ENCODE assay signal across 26 cellular contexts in the genomic region with DNA sequence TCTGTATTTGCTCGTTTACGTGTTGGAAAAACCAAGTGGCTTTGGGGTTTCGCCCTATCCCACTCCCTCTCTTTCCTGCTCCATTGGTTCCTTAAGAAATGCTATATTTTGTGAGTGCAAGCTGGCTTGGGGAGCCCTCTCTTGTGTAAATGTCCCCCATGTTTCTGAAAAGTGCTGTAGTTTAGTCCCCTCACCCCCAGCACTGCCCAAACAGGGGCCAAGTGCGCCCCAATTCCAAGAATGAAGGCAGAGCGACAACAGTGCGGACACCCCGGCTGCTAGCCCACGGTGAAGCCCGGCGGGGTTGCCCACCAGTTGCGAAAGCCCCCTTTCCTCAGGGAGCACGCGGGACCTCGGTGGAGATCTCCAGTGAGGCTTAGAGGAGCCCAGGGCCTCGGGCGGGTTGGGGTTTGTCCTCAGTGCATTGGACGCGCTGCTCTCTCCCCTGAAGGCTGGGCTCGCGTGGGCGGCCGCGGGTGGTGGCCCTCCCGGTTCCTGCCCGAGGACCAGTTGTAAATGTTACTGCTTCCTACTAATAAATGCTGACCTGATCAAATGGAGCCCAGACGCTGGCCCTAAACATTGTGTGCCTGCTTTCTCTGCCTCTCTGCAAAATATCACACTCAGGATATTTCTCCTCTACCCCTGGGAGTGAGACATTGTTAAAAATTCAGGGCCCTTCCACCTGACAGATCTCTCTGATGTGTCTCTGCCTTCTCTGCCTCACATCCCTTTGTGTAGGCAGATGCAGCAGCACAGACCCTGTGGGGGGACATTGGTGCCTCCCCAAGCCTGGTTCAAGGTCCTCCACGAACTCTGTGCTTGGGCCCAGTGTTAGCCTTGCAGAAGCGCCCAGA. TPM values are rescaled to one million over a fixed set of nuclear protein-coding genes. Genes with fewer than 3 reads are reported as not detected.
A peak's percentile ranks its signal among the peaks of the same experiment; 100 is the strongest.
DNase-seq lines count a peak whose midpoint lies in the region; ATAC-seq and TF ChIP-seq lines count a peak whose summit lies in the region.
"Had no signal": no experiment of that assay in that cellular context is flagged by ENCODE, and none has a peak within 500 bp of the region (broad histone marks: within the 10 kb centered on the region; RNA-seq: fewer than 3 reads in every experiment).

No MANE protein-coding gene starts in this region.

- no peaks in the 10 kb centered on the region for H3K23me2 ChIP-seq in H9 (ENCODE audit: insufficient read length, low read depth, low read length, poor library complexity, severe bottlenecking)

- no peak overlapping the region for H3K23ac ChIP-seq in H9 (ENCODE audit: insufficient read length, low read depth, low read length)

- H3K79me1 ChIP-seq in H9 (ENCODE audit: insufficient read depth, low read depth, low read length, poor library complexity, severe bottlenecking) = no peaks in the 10 kb centered on the region

- no peak overlapping the region for H2BK12ac ChIP-seq in H9 (ENCODE audit: insufficient read length, low read depth, low read length)

- H3K4me3 ChIP-seq in A673 (ENCODE audit: low read depth, low read length, poor library complexity, severe bottlenecking) (peak overlapping the region; percentile 71), epithelial cell of proximal tubule (ENCODE audit: low read depth, low read length) (peak overlapping the region; percentile 73), osteoblast (ENCODE audit: insufficient read depth, low read length) (no peak overlapping the region), brain microvascular endothelial cell (ENCODE audit: low read depth, low read length) (no peak overlapping the region)
- H3K4me3 ChIP-seq: cardiac muscle cell, GM12878, hepatocyte had no signal

- no peak overlapping the region for H3K9ac ChIP-seq in H9 (ENCODE audit: extremely low read depth, insufficient read length, low read length)

- no peaks in the 10 kb centered on the region; a peak in 2 of 7 replicates for H3K36me3 Mint-ChIP-seq in H9 (ENCODE audit: insufficient read depth in 1 of 3, low read depth in 3 of 3)
- H3K36me3 Mint-ChIP-seq: mesothelial cell of epicardium had no signal

- WGBS in H9 (ENCODE audit: extremely low coverage, insufficient read length, low lambda C conversion rate) = no CpG with 5 or more reads among the region's 28 CpGs

- POLR2A ChIA-PET in A673 (lab: Charles Lee; ENCODE audit: low non-redundant PET) = interaction anchor here (0.7 kb wide), 1 partner anchor 1025 kb away, joined by 4 read pairs; no protein-coding TSS in a partner anchor

- no peak overlapping the region for H2AK5ac ChIP-seq in H9 (ENCODE audit: insufficient read length, low read length)

- H3K27ac Mint-ChIP-seq in H9 = no peak overlapping the region
- H3K27ac Mint-ChIP-seq: mesothelial cell of epicardium had no signal

- H2AFZ ChIP-seq in H9 (ENCODE audit: low read length) (no peak overlapping the region), osteoblast (ENCODE audit: low read length) (no peak overlapping the region)
- H2AFZ ChIP-seq: hepatocyte had no signal

- CTCF ChIA-PET in A673 (lab: Charles Lee) = interaction anchor here (0.6 kb wide), 1 partner anchor 1024 kb away, joined by 4 read pairs; no protein-coding TSS in a partner anchor

- H3K56ac ChIP-seq in H9 (ENCODE audit: insufficient read length, low read depth, low read length) = no peak overlapping the region

- peak overlapping the region; percentile 98 for H3K27ac ChIP-seq in A673 (ENCODE audit: low read depth, low read length, poor library complexity, severe bottlenecking)
- H3K27ac ChIP-seq in H9 (ENCODE audit: insufficient read length, low read depth, low read length) = no peak overlapping the region
- H3K27ac ChIP-seq in osteoblast (ENCODE audit: low read depth, low read length) = no peak overlapping the region
- no peak overlapping the region for H3K27ac ChIP-seq in brain microvascular endothelial cell
- H3K27ac ChIP-seq: cardiac muscle cell, hepatocyte, HL-60 had no signal

- DNase-seq in A673 (ENCODE audit: low spot score) = peak; percentile 41
- peak; percentile 21 for DNase-seq in H9
- no peak for DNase-seq in epithelial cell of proximal tubule (ENCODE audit: low read depth)
- DNase-seq in osteoblast (ENCODE audit: insufficient read length, low spot score, missing footprints) = peak; percentile 61
- DNase-seq in EL = no peak
- DNase-seq in brain microvascular endothelial cell = no peak
- DNase-seq: BE2C; GDM1; KBM-7; kidney glomerular epithelial cell; NCI-H1092; NCI-H2081; NCI-H524; stimulated activated CD4-positive, alpha-beta T cell treated with anti-CD3 and anti-CD28 coated beads, Interleukin-4, amount 100 ng/mL, for 1 hour had no signal

- H3K4me2 ChIP-seq in H9 (ENCODE audit: insufficient read depth, insufficient read length, low read length) (no peak overlapping the region), osteoblast (ENCODE audit: insufficient read depth, low read length) (no peak overlapping the region)

- H3K27me3 ChIP-seq in A673 (replicated peaks; ENCODE audit: insufficient read depth, low read depth, low read length, poor library complexity) (no peaks in the 10 kb centered on the region), H9 (ENCODE audit: insufficient read depth, low read length) (peaks cover 95% of the 10 kb centered on the region), osteoblast (ENCODE audit: insufficient read depth, low read length) (peaks cover 48% of the 10 kb centered on the region), brain microvascular endothelial cell (replicated peaks) (peaks cover 94% of the 10 kb centered on the region)
- H3K27me3 ChIP-seq: BE2C had no signal

- no peak overlapping the region for H4K91ac ChIP-seq in H9 (ENCODE audit: insufficient read length, low read depth, low read length)

- H3T11ph ChIP-seq in H9 (ENCODE audit: low read length) = no peak overlapping the region

- H3K14ac ChIP-seq in H9 (ENCODE audit: insufficient read depth, low read length) = no peak overlapping the region

- no peak overlapping the region for H4K5ac ChIP-seq in H9 (ENCODE audit: insufficient read length, low read depth, low read length)

- no peak overlapping the region for H2BK5ac ChIP-seq in H9 (ENCODE audit: insufficient read length, low read length)

- H3K27me3 Mint-ChIP-seq in H9 (ENCODE audit: low read depth) = peaks cover 99% of the 10 kb centered on the region

- H3K36me3 ChIP-seq in A673 (ENCODE audit: insufficient read depth, low read length, poor library complexity, severe bottlenecking) (peaks cover 43% of the 10 kb centered on the region), osteoblast (ENCODE audit: insufficient read depth, low read length) (no peaks in the 10 kb centered on the region), brain microvascular endothelial cell (replicated peaks) (no peaks in the 10 kb centered on the region)
- H3K36me3 ChIP-seq: BE2C, cardiac muscle cell had no signal

- no peak for TF ChIP-seq CTCF in A673 (conservative IDR thresholded peaks at IDR 0.05; ENCODE audit: low read depth, low read length)
- TF ChIP-seq CTCF in H9 (conservative IDR thresholded peaks at IDR 0.05) = no peak
- TF ChIP-seq CTCF in epithelial cell of proximal tubule (conservative IDR thresholded peaks at IDR 0.05; ENCODE audit: low read depth, low read length) = no peak
- TF ChIP-seq CTCF in osteoblast (IDR thresholded peaks at IDR 0.05; ENCODE audit: extremely low read depth, low read depth, low read length) = no peak
- no peak for TF ChIP-seq CTCF in brain microvascular endothelial cell (IDR thresholded peaks at IDR 0.05; ENCODE audit: low read depth, low read length, missing control alignments)

- H3K79me2 ChIP-seq in H9 (ENCODE audit: insufficient read depth, low read length) (no peaks in the 10 kb centered on the region), osteoblast (ENCODE audit: insufficient read depth, low read length) (no peaks in the 10 kb centered on the region)
- H3K79me2 ChIP-seq: hepatocyte had no signal

- H4K20me1 ChIP-seq in H9 (ENCODE audit: control insufficient read depth, insufficient read depth, insufficient read length) (no peaks in the 10 kb centered on the region), osteoblast (ENCODE audit: insufficient read depth, low read length) (no peaks in the 10 kb centered on the region)

- H3K9me3 ChIP-seq in A673 (ENCODE audit: low read depth, low read length, poor library complexity, severe bottlenecking) (no peaks in the 10 kb centered on the region), H9 (ENCODE audit: control insufficient read depth, low read depth, low read length) (no peaks in the 10 kb centered on the region), osteoblast (ENCODE audit: low read depth, low read length) (no peaks in the 10 kb centered on the region)
- H3K9me3 ChIP-seq: BE2C had no signal

- H2BK20ac ChIP-seq in H9 (ENCODE audit: low read depth, low read length, poor library complexity, severe bottlenecking) = no peak overlapping the region

- H3K9me3 Mint-ChIP-seq in H9 = peaks cover 0 to 17% of the 10 kb centered on the region in 2 experiments; a peak in 4 of 5 replicates
- H3K9me3 Mint-ChIP-seq: activated naive CD4-positive, alpha-beta T cell treated with anti-CD3 and anti-CD28 coated beads, Interleukin-2, amount 50 U/mL, for 72 hours; mesothelial cell of epicardium had no signal

- H4K8ac ChIP-seq in H9 (replicated peaks; ENCODE audit: insufficient read length, low read depth, low read length) = no peak overlapping the region

- no peak overlapping the region for H2BK120ac ChIP-seq in H9 (ENCODE audit: low read depth, low read length, poor library complexity, severe bottlenecking)

- no peak overlapping the region for H3K4me3 Mint-ChIP-seq in H9

- H2BK15ac ChIP-seq in H9 (ENCODE audit: low read depth, low read length) = no peak overlapping the region

- ATAC-seq in GM21717 (IDR thresholded peaks at IDR 0.05; ENCODE audit: unreplicated experiment) (no peak), HG02870 (IDR thresholded peaks at IDR 0.05; ENCODE audit: unreplicated experiment) (no peak)
- ATAC-seq: activated CD4-positive, CD25-positive, alpha-beta regulatory T cell treated with anti-CD3 and anti-CD28 coated beads, Interleukin-2, amount 50 U/mL, for 24 hours; activated naive CD4-positive, alpha-beta T cell treated with anti-CD3 and anti-CD28 coated beads, Interleukin-2, amount 50 U/mL, for 72 hours; GM12878 had no signal

- H3K18ac ChIP-seq in H9 (ENCODE audit: insufficient read length, low read depth, low read length) = no peak overlapping the region

- in situ Hi-C loops in brain microvascular endothelial cell (cut with HindIII; ENCODE audit: low pct_ligation_motif_present, low sequenced_read_pairs) = loop anchor here (25.0 kb wide), 1 partner anchor 513 kb away; no protein-coding TSS in a partner anchor

- peaks cover 12 to 22% of the 10 kb centered on the region in 2 experiments for H3K4me1 Mint-ChIP-seq in H9

- no TSS peak for BruUV-seq in A673 (replicated peaks; lab: Mats Ljungman, UMichigan)

- intact Hi-C loops in A673 (cut with micrococcal nuclease; ENCODE audit: unreplicated experiment) = loop anchor here (5.0 to 10.0 kb wide), 4 partner anchors 428 to 1630 kb away; no protein-coding TSS in a partner anchor

- H3K4me1 ChIP-seq in A673 (ENCODE audit: insufficient read depth, low read length, poor library complexity, severe bottlenecking) (peaks cover 60% of the 10 kb centered on the region), H9 (ENCODE audit: insufficient read depth, low read length) (no peaks in the 10 kb centered on the region), osteoblast (ENCODE audit: insufficient read depth, low read length) (peaks cover 18% of the 10 kb centered on the region)
- H3K4me1 ChIP-seq: BE2C had no signal

- no peak overlapping the region for H3K4ac ChIP-seq in H9 (ENCODE audit: low read depth, low read length)

RNA-seq across cellular contexts. Expression of a gene that starts 2.1 kb away (rescaled TPM):
- 63.0 and 64.9 TPM in 2 replicates for total RNA-seq in A673 (2021)
- not detected in 2 replicates for total RNA-seq in H9 (2021)
- 9.8 and 11.5 TPM in 2 replicates for total RNA-seq in epithelial cell of proximal tubule
- total RNA-seq in osteoblast = 0.36 and 0.59 TPM in 2 replicates
- total RNA-seq: activated naive CD4-positive, alpha-beta T cell treated with anti-CD3 and anti-CD28 coated beads, Interleukin-2, amount 50 U/mL, for 72 hours; cardiac muscle cell; fibroblast of lung; GM12878 had no signal

RNA-seq across cellular contexts. Expression of a gene that starts 4.9 kb away (rescaled TPM):
- total RNA-seq in A673 (2021) = 56.8 and 61.9 TPM in 2 replicates
- not detected in 2 replicates for total RNA-seq in H9 (2021)
- total RNA-seq in epithelial cell of proximal tubule = 18.0 and 26.5 TPM in 2 replicates
- total RNA-seq in osteoblast = 3.3 and 5.6 TPM in 2 replicates
- total RNA-seq: activated naive CD4-positive, alpha-beta T cell treated with anti-CD3 and anti-CD28 coated beads, Interleukin-2, amount 50 U/mL, for 72 hours; cardiac muscle cell; fibroblast of lung; GM12878 had no signal

RNA-seq across cellular contexts. Expression of a gene that starts 8.0 kb away (rescaled TPM):
- total RNA-seq in A673 (2021) (88.6 and 98.3 TPM in 2 replicates), H9 (2021) (not detected in 2 replicates), epithelial cell of proximal tubule (14.3 and 18.8 TPM in 2 replicates), osteoblast (not detected in 2 replicates)
- total RNA-seq: activated naive CD4-positive, alpha-beta T cell treated with anti-CD3 and anti-CD28 coated beads, Interleukin-2, amount 50 U/mL, for 72 hours; cardiac muscle cell; fibroblast of lung; GM12878 had no signal

RNA-seq across cellular contexts. Expression of a gene that starts 17.5 kb away (rescaled TPM):
- total RNA-seq in A673 (2021) = 107 and 123 TPM in 2 replicates
- total RNA-seq in H9 (2021) = not detected in 2 replicates
- total RNA-seq in epithelial cell of proximal tubule = 17.5 and 25.1 TPM in 2 replicates
- not detected in 2 replicates for total RNA-seq in osteoblast
- total RNA-seq: activated naive CD4-positive, alpha-beta T cell treated with anti-CD3 and anti-CD28 coated beads, Interleukin-2, amount 50 U/mL, for 72 hours; cardiac muscle cell; fibroblast of lung; GM12878; omental fat pad; subcutaneous adipose tissue had no signal

RNA-seq across cellular contexts. Expression of a gene that starts 25.0 kb away (rescaled TPM):
- total RNA-seq in A673 (2021) (0.58 and 0.72 TPM in 2 replicates), H9 (2021) (not detected in 2 replicates), epithelial cell of proximal tubule (not detected in 2 replicates), osteoblast (not detected in 2 replicates)
- total RNA-seq: activated naive CD4-positive, alpha-beta T cell treated with anti-CD3 and anti-CD28 coated beads, Interleukin-2, amount 50 U/mL, for 72 hours; cardiac muscle cell; fibroblast of lung; GM12878; omental fat pad; subcutaneous adipose tissue had no signal

Comparison
In these comparisons a context has a peak if more than half of its experiments do, and no peak if none do; other contexts are left out.
1. DNase-seq: peak in A673 (single experiment), H9 (single experiment) and osteoblast (single experiment); none in epithelial cell of proximal tubule (single experiment), EL (single experiment) and brain microvascular endothelial cell (single experiment).
2. H3K4me3 ChIP-seq: peak in A673 (single experiment) and epithelial cell of proximal tubule (single experiment); none in osteoblast (single experiment) and brain microvascular endothelial cell (single experiment).
3. RNA of a gene that starts 8.0 kb away (total RNA-seq): 88.6 to 98.3 TPM in A673 and 14.3 to 18.8 TPM in epithelial cell of proximal tubule; not detected in H9 and not detected in osteoblast; every median in the first group is over 10 times any median in the second.